ENCODE assay signal across 14 cellular contexts in genomic region chr15:70505971-70506887, GRCh38.
A peak's percentile ranks its signal among the peaks of the same experiment; 100 is the strongest.
DNase-seq lines count a peak whose midpoint lies in the region; ATAC-seq, FAIRE-seq and TF ChIP-seq lines count a peak whose summit lies in the region.
"Had no signal": no experiment of that assay in that cellular context is flagged by ENCODE, and none has a peak within 500 bp of the region (broad histone marks: within the 10 kb centered on the region; RNA-seq: fewer than 3 reads in every experiment).

No MANE protein-coding gene starts in this region.

- H3K4me3 Mint-ChIP-seq in activated B cell treated with CpG ODN at 0.5 μM for 24 hours (no peak overlapping the region), nephron (no peak overlapping the region)

- H3K27ac Mint-ChIP-seq in activated B cell treated with CpG ODN at 0.5 μM for 24 hours = peak overlapping the region; percentile 68
- H3K27ac Mint-ChIP-seq in nephron = peak overlapping the region in 2 of 3 experiments; percentile 70 to 80

- CTCF ChIA-PET in activated B cell treated with CpG ODN at 0.5 μM for 24 hours (lab: Charles Lee) (interaction anchor here (0.5 to 4.1 kb wide), 6 partner anchors 13 to 1044 kb away, joined by 3 to 25 read pairs (median 4); no protein-coding TSS in a partner anchor), HepG2 (lab: Yijun Ruan, JAX; ENCODE audit: low intra/inter-chr PET ratio, low total read pairs) (no interaction called here)

- no TSS peak for BruUV-seq in HepG2 (replicated peaks; lab: Mats Ljungman, UMichigan)

- H3K4me3 ChIP-seq in HUES64 (ENCODE audit: low read length) = no peak overlapping the region
- H3K4me3 ChIP-seq in HepG2 (replicated peaks in 1 of 3; ENCODE audit: insufficient read depth in 1 of 3, low read depth in 2 of 3, low read length in 3 of 3) = no peak overlapping the region
- H3K4me3 ChIP-seq: skin epidermis, thyroid gland had no signal

- no peak for TF ChIP-seq EP300 in HepG2 (IDR thresholded peaks at IDR 0.05; ENCODE audit: low read depth in 2 of 2, low read length in 2 of 2)
- no peak for TF ChIP-seq EP300 in HepG2 (CRISPR knock-in tag; IDR thresholded peaks at IDR 0.05; ENCODE audit: borderline replicate concordance)

- 45% methylated on average over 4 of the region's 5 CpGs for WGBS in HUES64
- WGBS in HepG2 (ENCODE audit: low lambda C conversion rate) = 62% methylated on average over 5 of the region's 5 CpGs

- H2AFZ ChIP-seq in HepG2 (ENCODE audit: low read length) = no peak overlapping the region

- peak; percentile 9 for ATAC-seq in activated B cell treated with CpG ODN at 0.5 μM for 24 hours (ENCODE audit: low read depth)
- ATAC-seq in HepG2 = no peak
- no peak for ATAC-seq in GM18870 (IDR thresholded peaks at IDR 0.05; ENCODE audit: unreplicated experiment)

- H3K27ac ChIP-seq in HUES64 (ENCODE audit: low read depth, low read length) (peak overlapping the region; percentile 42; the same call in 1 of the 2 replicates), HepG2 (ENCODE audit: extremely low read length, insufficient read depth, low read length) (no peak overlapping the region)
- H3K27ac ChIP-seq: thyroid gland, WERI-Rb-1 had no signal

- in situ Hi-C loops in HepG2 (cut with HindIII; ENCODE audit: extremely low pct_ligation_motif_present, low pct_unique_long_range_greater_than_20kb) = no loop called here

- no peak for TF ChIP-seq RAD21 in HepG2 (CRISPR knock-in tag; IDR thresholded peaks at IDR 0.05)

- H3K9me3 ChIP-seq in HUES64 (ENCODE audit: insufficient read depth, low read depth, low read length) (no peaks in the 10 kb centered on the region; the same call in 1 of the 2 replicates), HepG2 (ENCODE audit: low read length) (peaks cover 7% of the 10 kb centered on the region; the same call in 1 of the 2 replicates)
- H3K9me3 ChIP-seq: thyroid gland had no signal

- no peaks in the 10 kb centered on the region for H3K36me3 ChIP-seq in HUES64 (ENCODE audit: insufficient read depth, low read length)
- no peaks in the 10 kb centered on the region for H3K36me3 ChIP-seq in HepG2 (replicated peaks in 1 of 2; ENCODE audit: control insufficient read depth in 1 of 2, insufficient read depth in 2 of 2, low read length in 2 of 2)
- H3K36me3 ChIP-seq: thyroid gland, WERI-Rb-1 had no signal

- POLR2A ChIA-PET in activated B cell treated with CpG ODN at 0.5 μM for 24 hours (lab: Charles Lee) = interaction anchor here (0.9 to 5.7 kb wide), 9 partner anchors 10 to 749 kb away, joined by 3 to 59 read pairs (median 14); no protein-coding TSS in a partner anchor
- POLR2A ChIA-PET in HepG2 (lab: Yijun Ruan, JAX) = no interaction called here

- H3K4me1 Mint-ChIP-seq in activated B cell treated with CpG ODN at 0.5 μM for 24 hours (peaks cover 79% of the 10 kb centered on the region), nephron (peaks cover 41% of the 10 kb centered on the region)

- H3K9me3 Mint-ChIP-seq in activated B cell treated with CpG ODN at 0.5 μM for 24 hours (peaks cover 12% of the 10 kb centered on the region), nephron (peaks cover 23% of the 10 kb centered on the region)

- H3K4me2 ChIP-seq in HepG2 (ENCODE audit: low read depth, low read length) = no peak overlapping the region

- H3K36me3 Mint-ChIP-seq in activated B cell treated with CpG ODN at 0.5 μM for 24 hours (ENCODE audit: low read depth) (peaks cover 5% of the 10 kb centered on the region), nephron (ENCODE audit: low read depth) (peaks cover 15% of the 10 kb centered on the region)

- peaks cover 27% of the 10 kb centered on the region for H3K4me1 ChIP-seq in HUES64 (ENCODE audit: insufficient read depth, low read length)
- peaks cover 21% of the 10 kb centered on the region for H3K4me1 ChIP-seq in HepG2 (ENCODE audit: insufficient read depth, low read length)

- no peak for FAIRE-seq in HepG2 (lab: Jason Lieb, UNC)

- H4K20me1 ChIP-seq in HepG2 (ENCODE audit: insufficient read depth, low read length) = no peaks in the 10 kb centered on the region

- no peak for TF ChIP-seq CTCF in activated B cell treated with CpG ODN at 0.5 μM for 24 hours (IDR thresholded peaks at IDR 0.05)
- TF ChIP-seq CTCF in nephron (IDR thresholded peaks at IDR 0.05; ENCODE audit: unreplicated experiment in 3 of 3) = no peak
- TF ChIP-seq CTCF in HepG2 (CRISPR knock-in tag; IDR thresholded peaks at IDR 0.05) = no peak

- TF ChIP-seq POLR2A in HepG2 (IDR thresholded peaks at IDR 0.05; ENCODE audit: insufficient read depth in 1 of 2, low read depth in 2 of 2, low read length in 2 of 2) = no peak

- H3K9ac ChIP-seq in HUES64 (ENCODE audit: low read depth, low read length) (no peak overlapping the region), HepG2 (ENCODE audit: insufficient read depth, low read depth, low read length) (no peak overlapping the region)

- DNase-seq in Daoy (ENCODE audit: low read depth) = peak; percentile 38
- DNase-seq in activated B cell treated with CpG ODN at 0.5 μM for 24 hours = no peak
- no peak for DNase-seq in HepG2 (ENCODE audit: low spot score)
- DNase-seq in AML-193 (lab: John Stamatoyannopoulos, UW) = no peak
- no peak for DNase-seq in SKM-1 (lab: John Stamatoyannopoulos, UW; ENCODE audit: unreplicated experiment)
- DNase-seq: activated CD8-positive, alpha-beta memory T cell treated with anti-CD3 and anti-CD28 coated beads, Interleukin-2, amount 50 U/mL, for 48 hours; left ventricle myocardium superior; SHP77 treated with DMSO at 0.1 percent for 48 hours; thyroid gland; WERI-Rb-1 had no signal

- H3K79me2 ChIP-seq in HepG2 (ENCODE audit: insufficient read depth, low read length) = no peaks in the 10 kb centered on the region

- intact Hi-C loops in activated B cell treated with CpG ODN at 0.5 μM for 24 hours (cut with micrococcal nuclease) (loop anchor here (1.0 kb wide), 1 partner anchor 20 kb away; no protein-coding TSS in a partner anchor), HepG2 (cut with micrococcal nuclease; ENCODE audit: unreplicated experiment) (no loop called here)

- H3K27me3 Mint-ChIP-seq in activated B cell treated with CpG ODN at 0.5 μM for 24 hours = no peaks in the 10 kb centered on the region
- peaks cover 14% of the 10 kb centered on the region for H3K27me3 Mint-ChIP-seq in nephron (ENCODE audit: low read depth)

- H3K27me3 ChIP-seq in HUES64 (ENCODE audit: insufficient read depth, low read length) = no peaks in the 10 kb centered on the region
- H3K27me3 ChIP-seq in HepG2 (ENCODE audit: control insufficient read depth in 1 of 2, insufficient read depth in 2 of 2, low read length in 2 of 2) = peaks cover 2 to 14% of the 10 kb centered on the region in 2 experiments; a peak in 3 of 5 replicates
- H3K27me3 ChIP-seq: thyroid gland had no signal

TF ChIP-seq in HepG2, 621 proteins besides CTCF, POLR2A, EP300 and RAD21:
- no peak for TF ChIP-seq ZSCAN12 (CRISPR knock-in tag; IDR thresholded peaks at IDR 0.05)
- no peak for TF ChIP-seq XBP1 (CRISPR knock-in tag; IDR thresholded peaks at IDR 0.05)
- no peak for TF ChIP-seq KLF16 (CRISPR knock-in tag; IDR thresholded peaks at IDR 0.05)
- no peak for TF ChIP-seq PHF5A (CRISPR knock-in tag; IDR thresholded peaks at IDR 0.05; ENCODE audit: low read depth, unreplicated experiment)
- no peak for TF ChIP-seq MAZ (IDR thresholded peaks at IDR 0.05; ENCODE audit: borderline replicate concordance, low read depth, low read length)
- no peak for TF ChIP-seq MAZ (CRISPR knock-in tag; IDR thresholded peaks at IDR 0.05; ENCODE audit: low read depth)
- TF ChIP-seq SKI (IDR thresholded peaks at IDR 0.05; ENCODE audit: partially characterized antibody) = no peak
TF ChIP-seq in HepG2: peak in this region for 0.
